Comparison of ENCODE assay signal across 1 cellular context in genomic region chr13:75761373-75761772, GRCh38.
TF ChIP-seq lines count a peak whose summit lies in the region.

No MANE protein-coding gene starts in this region.

TF ChIP-seq in GM12878, 131 proteins besides CTCF, POLR2A, EP300 and RAD21 (continued from another document):
- TF ChIP-seq ZBTB33 (IDR thresholded peaks at IDR 0.05) (no peak), BCLAF1 (IDR thresholded peaks at IDR 0.05) (no peak), MYB (IDR thresholded peaks at IDR 0.05; ENCODE audit: borderline replicate concordance, low read depth, low read length) (0 out of 2 replicates have a peak, but pooled peaks have one; percentile 24), NKRF (conservative IDR thresholded peaks at IDR 0.05) (no peak), KDM1A (IDR thresholded peaks at IDR 0.05; ENCODE audit: borderline replicate concordance) (no peak), SPI1 (IDR thresholded peaks at IDR 0.05; ENCODE audit: borderline replicate concordance, insufficient read depth, low read depth, low read length) (no peak), SMC3 (IDR thresholded peaks at IDR 0.05; ENCODE audit: borderline replicate concordance, low read length) (no peak), SREBF2 (IDR thresholded peaks at IDR 0.05; ENCODE audit: low read length) (no peak), ZNF384 (IDR thresholded peaks at IDR 0.05; ENCODE audit: borderline replicate concordance, low read depth, low read length) (no peak), ZNF592 (IDR thresholded peaks at IDR 0.05) (0 out of 2 replicates have a peak, but pooled peaks have one; percentile 14), JUNB (IDR thresholded peaks at IDR 0.05) (peak; percentile 48)
